9 cellular contexts compared by ENCODE assay signal in the genomic region with DNA sequence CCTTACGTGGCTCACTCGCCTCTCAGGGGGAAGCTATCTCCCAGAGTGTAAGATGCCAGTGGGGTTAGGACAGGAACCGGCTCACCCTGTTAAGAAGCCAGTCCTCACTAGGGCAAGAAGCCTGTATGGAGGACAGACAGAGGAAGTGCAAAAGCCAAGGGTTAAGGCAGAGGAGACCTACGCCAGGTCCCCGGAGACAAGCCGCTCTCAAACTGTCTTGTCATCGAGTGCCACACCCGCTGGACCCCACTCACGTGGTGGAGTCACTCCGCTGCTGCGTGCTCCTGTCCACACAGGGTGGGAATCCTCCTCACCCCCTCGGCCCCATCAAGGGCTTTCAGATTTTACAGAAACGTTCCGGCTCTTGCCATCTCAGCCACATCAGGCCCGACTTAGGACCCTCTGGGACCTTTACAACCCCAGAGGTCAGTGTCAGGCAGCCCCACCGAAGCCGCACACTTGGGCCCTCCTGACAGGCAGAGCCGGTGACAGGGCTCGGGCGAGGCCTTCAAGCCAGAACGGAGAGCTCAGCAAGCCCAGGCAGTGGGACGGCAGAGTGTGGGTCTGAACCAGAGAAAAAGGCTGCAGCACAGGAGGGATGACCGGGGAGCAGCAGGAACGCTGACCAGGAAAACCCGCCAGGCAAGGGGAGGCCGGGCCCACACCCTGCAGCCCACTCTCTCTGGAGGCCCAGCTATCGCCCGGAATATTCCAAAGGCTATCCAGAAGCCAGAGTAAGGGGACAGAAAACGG.
DNase-seq lines count a peak whose midpoint lies in the region; ATAC-seq and TF ChIP-seq lines count a peak whose summit lies in the region.
"Had no signal": no experiment of that assay in that cellular context is flagged by ENCODE, and none has a peak within 500 bp of the region (broad histone marks: within the 10 kb centered on the region; RNA-seq: fewer than 3 reads in every experiment).

No MANE protein-coding gene starts in this region.

- intact Hi-C loops in adrenal gland (cut with DNase I) (no loop called here), left ventricle myocardium inferior (cut with micrococcal nuclease) (no loop called here), prostate gland (cut with DNase I) (loop anchor here (5.0 to 10.0 kb wide), 2 partner anchors 33 to 54 kb away; no protein-coding TSS in a partner anchor)
- intact Hi-C loops in activated CD4-positive, alpha-beta T cell treated with anti-CD3 and anti-CD28 coated beads, Interleukin-2, amount 10 ng/mL, durations not matched to agents 24 days and 14 days (cut with micrococcal nuclease): no loop called here

- H3K27me3 ChIP-seq in adrenal gland (no peaks in the 10 kb centered on the region), left ventricle myocardium inferior (ENCODE audit: low read depth) (no peaks in the 10 kb centered on the region), prostate gland (replicated peaks; ENCODE audit: insufficient read depth) (no peaks in the 10 kb centered on the region)

- H3K4me3 ChIP-seq in adrenal gland (no peak overlapping the region), left ventricle myocardium inferior (peak overlapping the region; percentile 23), prostate gland (no peak overlapping the region)

- H3K36me3 ChIP-seq in adrenal gland (replicated peaks in 1 of 2) (no peaks in the 10 kb centered on the region), left ventricle myocardium inferior (no peaks in the 10 kb centered on the region), prostate gland (no peaks in the 10 kb centered on the region)

- H3K4me1 ChIP-seq in adrenal gland (replicated peaks in 1 of 2): peaks cover 37 to 44% of the 10 kb centered on the region in 2 donors
- H3K4me1 ChIP-seq in left ventricle myocardium inferior: peaks cover 52% of the 10 kb centered on the region
- peaks cover 11% of the 10 kb centered on the region for H3K4me1 ChIP-seq in prostate gland (replicated peaks)

- TF ChIP-seq CTCF in adrenal gland (IDR thresholded peaks at IDR 0.05): no peak
- no peak for TF ChIP-seq CTCF in left ventricle myocardium inferior (IDR thresholded peaks at IDR 0.05; ENCODE audit: borderline replicate concordance)
- no peak for TF ChIP-seq CTCF in prostate gland (IDR thresholded peaks at IDR 0.05)

- no peak overlapping the region for H3K4me3 Mint-ChIP-seq in activated CD4-positive, alpha-beta T cell treated with anti-CD3 and anti-CD28 coated beads, Interleukin-2, amount 10 ng/mL, durations not matched to agents 24 days and 14 days

- TF ChIP-seq POLR2A in adrenal gland (IDR thresholded peaks at IDR 0.05) (no peak), prostate gland (IDR thresholded peaks at IDR 0.05) (no peak)

- H3K27me3 Mint-ChIP-seq in activated CD4-positive, alpha-beta T cell treated with anti-CD3 and anti-CD28 coated beads, Interleukin-2, amount 10 ng/mL, durations not matched to agents 24 days and 14 days: no peaks in the 10 kb centered on the region

- H3K27ac ChIP-seq in adrenal gland (peak overlapping the region in 4 of 5 donors; percentile 53 to 91 (median 87)), left ventricle myocardium inferior (replicated peaks) (peak overlapping the region; percentile 86), prostate gland (peak overlapping the region; percentile 70 to 73)

- 67 to 80% (median 76%) methylated on average over 16 to 29 of the region's 29 CpGs for WGBS in adrenal gland, 4 donors
- WGBS in prostate gland: 59% methylated on average over 29 of the region's 29 CpGs

- peak; percentile 0 for DNase-seq in AG08396 (ENCODE audit: low spot score)
- peak in 1 of 7 donors; percentile 54 for DNase-seq in adrenal gland
- DNase-seq in left ventricle myocardium inferior: no peak
- peak; percentile 3 for DNase-seq in prostate gland (ENCODE audit: low spot score)
- DNase-seq in NOMO-1 treated with DMSO at 0.1 percent for 48 hours (lab: John Stamatoyannopoulos, UW; ENCODE audit: unreplicated experiment): no peak
- no peak for DNase-seq in activated CD4-positive, alpha-beta T cell treated with anti-CD3 and anti-CD28 coated beads, Interleukin-2, amount 10 ng/mL, durations not matched to agents 24 days and 14 days
- DNase-seq: NCI-H1105 treated with DMSO at 0.1 percent for 48 hours had no signal

- H3K36me3 Mint-ChIP-seq in activated CD4-positive, alpha-beta T cell treated with anti-CD3 and anti-CD28 coated beads, Interleukin-2, amount 10 ng/mL, durations not matched to agents 24 days and 14 days (ENCODE audit: low read depth): peaks cover 3% of the 10 kb centered on the region

- ATAC-seq in GM18520 (IDR thresholded peaks at IDR 0.05; ENCODE audit: unreplicated experiment) (no peak), HG03354 (IDR thresholded peaks at IDR 0.05; ENCODE audit: poor library complexity, severe bottlenecking, unreplicated experiment) (no peak)

- no peaks in the 10 kb centered on the region for H3K9me3 Mint-ChIP-seq in activated CD4-positive, alpha-beta T cell treated with anti-CD3 and anti-CD28 coated beads, Interleukin-2, amount 10 ng/mL, durations not matched to agents 24 days and 14 days

- no peak overlapping the region for H3K27ac Mint-ChIP-seq in activated CD4-positive, alpha-beta T cell treated with anti-CD3 and anti-CD28 coated beads, Interleukin-2, amount 10 ng/mL, durations not matched to agents 24 days and 14 days

- H3K9me3 ChIP-seq in adrenal gland (replicated peaks in 1 of 3): no peaks in the 10 kb centered on the region
- no peaks in the 10 kb centered on the region for H3K9me3 ChIP-seq in left ventricle myocardium inferior (replicated peaks)
- H3K9me3 ChIP-seq in prostate gland: no peaks in the 10 kb centered on the region

- peaks cover 8% of the 10 kb centered on the region for H3K4me1 Mint-ChIP-seq in activated CD4-positive, alpha-beta T cell treated with anti-CD3 and anti-CD28 coated beads, Interleukin-2, amount 10 ng/mL, durations not matched to agents 24 days and 14 days

Comparison
In these comparisons a context has a peak if more than half of its experiments do, and no peak if none do; other contexts are left out.
1. DNase-seq: peak in AG08396 (single experiment) and prostate gland (single experiment); none in left ventricle myocardium inferior (single experiment), NOMO-1 treated with DMSO at 0.1 percent for 48 hours (single experiment) and activated CD4-positive, alpha-beta T cell treated with anti-CD3 and anti-CD28 coated beads, Interleukin-2, amount 10 ng/mL, durations not matched to agents 24 days and 14 days (single experiment).
2. Peak in every context shown above with its lines, with median percentiles within 50 percentile points of each other: H3K27ac ChIP-seq.